In genomic region chr9:132049323-132049882, GRCh38 we compare ENCODE assay signal across 1 cellular context.
TF ChIP-seq lines count a peak whose summit lies in the region.

No MANE protein-coding gene starts in this region.

TF ChIP-seq in IMR-90, 13 proteins besides CTCF, POLR2A, EP300 and RAD21 (continued from another document):
- TF ChIP-seq ELK1 (IDR thresholded peaks at IDR 0.05; ENCODE audit: borderline replicate concordance, low read depth, low read length) (no peak), RFX5 (IDR thresholded peaks at IDR 0.05; ENCODE audit: low read depth, low read length) (no peak), FOS (IDR thresholded peaks at IDR 0.05; ENCODE audit: low read depth, low read length) (no peak), MAZ (IDR thresholded peaks at IDR 0.05; ENCODE audit: borderline replicate concordance, low read depth, low read length) (no peak), USF2 (IDR thresholded peaks at IDR 0.05; ENCODE audit: low read depth, low read length) (no peak), MXI1 (IDR thresholded peaks at IDR 0.05; ENCODE audit: borderline replicate concordance, low read depth, low read length) (no peak), CEBPB (IDR thresholded peaks at IDR 0.05; ENCODE audit: low read depth, low read length) (no peak), NFE2L2 (IDR thresholded peaks at IDR 0.05; ENCODE audit: low read depth, low read length) (no peak), CHD1 (IDR thresholded peaks at IDR 0.05; ENCODE audit: low read depth, low read length) (no peak), RCOR1 (IDR thresholded peaks at IDR 0.05; ENCODE audit: insufficient replicate concordance, low read length) (no peak), BHLHE40 (IDR thresholded peaks at IDR 0.05; ENCODE audit: low read depth, low read length) (no peak)
